In the genomic region with DNA sequence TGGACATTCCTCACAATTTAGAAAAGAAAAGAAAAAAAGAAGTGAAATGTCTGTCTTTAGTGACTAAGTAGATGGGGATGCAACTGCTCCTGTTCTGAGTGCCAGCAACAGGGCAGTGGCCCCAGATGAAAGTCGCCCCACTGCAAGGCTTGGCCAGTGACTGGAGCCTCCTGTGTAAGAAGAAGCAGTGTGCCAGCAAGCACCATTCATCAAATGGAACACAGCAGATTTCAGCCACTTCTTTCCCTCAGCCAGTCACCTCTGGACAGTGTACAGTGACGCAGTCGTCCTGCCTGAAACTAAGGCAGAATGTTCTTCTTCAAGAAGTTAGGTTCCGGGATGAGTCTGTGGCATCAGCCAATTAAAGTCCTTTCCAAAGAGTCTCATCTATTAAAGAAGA, we compare ENCODE assay signal across 1 cellular context.
TF ChIP-seq lines count a peak whose summit lies in the region.

No MANE protein-coding gene starts in this region.

TF ChIP-seq in IMR-90, 13 proteins besides CTCF, POLR2A, EP300 and RAD21 (continued from another document):
- TF ChIP-seq, protein P1, sequence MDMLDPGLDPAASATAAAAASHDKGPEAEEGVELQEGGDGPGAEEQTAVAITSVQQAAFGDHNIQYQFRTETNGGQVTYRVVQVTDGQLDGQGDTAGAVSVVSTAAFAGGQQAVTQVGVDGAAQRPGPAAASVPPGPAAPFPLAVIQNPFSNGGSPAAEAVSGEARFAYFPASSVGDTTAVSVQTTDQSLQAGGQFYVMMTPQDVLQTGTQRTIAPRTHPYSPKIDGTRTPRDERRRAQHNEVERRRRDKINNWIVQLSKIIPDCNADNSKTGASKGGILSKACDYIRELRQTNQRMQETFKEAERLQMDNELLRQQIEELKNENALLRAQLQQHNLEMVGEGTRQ (IDR thresholded peaks at IDR 0.05; ENCODE audit: low read depth, low read length): no peak
- TF ChIP-seq CEBPB (IDR thresholded peaks at IDR 0.05; ENCODE audit: low read depth, low read length): no peak
- no peak for TF ChIP-seq RFX5 (IDR thresholded peaks at IDR 0.05; ENCODE audit: low read depth, low read length)
- TF ChIP-seq MXI1 (IDR thresholded peaks at IDR 0.05; ENCODE audit: borderline replicate concordance, low read depth, low read length): no peak
- no peak for TF ChIP-seq MAZ (IDR thresholded peaks at IDR 0.05; ENCODE audit: borderline replicate concordance, low read depth, low read length)
- no peak for TF ChIP-seq MAFK (IDR thresholded peaks at IDR 0.05; ENCODE audit: low read depth, low read length)
- TF ChIP-seq, protein P2, sequence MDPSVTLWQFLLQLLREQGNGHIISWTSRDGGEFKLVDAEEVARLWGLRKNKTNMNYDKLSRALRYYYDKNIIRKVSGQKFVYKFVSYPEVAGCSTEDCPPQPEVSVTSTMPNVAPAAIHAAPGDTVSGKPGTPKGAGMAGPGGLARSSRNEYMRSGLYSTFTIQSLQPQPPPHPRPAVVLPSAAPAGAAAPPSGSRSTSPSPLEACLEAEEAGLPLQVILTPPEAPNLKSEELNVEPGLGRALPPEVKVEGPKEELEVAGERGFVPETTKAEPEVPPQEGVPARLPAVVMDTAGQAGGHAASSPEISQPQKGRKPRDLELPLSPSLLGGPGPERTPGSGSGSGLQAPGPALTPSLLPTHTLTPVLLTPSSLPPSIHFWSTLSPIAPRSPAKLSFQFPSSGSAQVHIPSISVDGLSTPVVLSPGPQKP (IDR thresholded peaks at IDR 0.05; ENCODE audit: borderline replicate concordance, low read depth, low read length): no peak
TF ChIP-seq in IMR-90: peak in this region for 0.
